Comparison of ENCODE assay signal across 15 cellular contexts in the genomic region with DNA sequence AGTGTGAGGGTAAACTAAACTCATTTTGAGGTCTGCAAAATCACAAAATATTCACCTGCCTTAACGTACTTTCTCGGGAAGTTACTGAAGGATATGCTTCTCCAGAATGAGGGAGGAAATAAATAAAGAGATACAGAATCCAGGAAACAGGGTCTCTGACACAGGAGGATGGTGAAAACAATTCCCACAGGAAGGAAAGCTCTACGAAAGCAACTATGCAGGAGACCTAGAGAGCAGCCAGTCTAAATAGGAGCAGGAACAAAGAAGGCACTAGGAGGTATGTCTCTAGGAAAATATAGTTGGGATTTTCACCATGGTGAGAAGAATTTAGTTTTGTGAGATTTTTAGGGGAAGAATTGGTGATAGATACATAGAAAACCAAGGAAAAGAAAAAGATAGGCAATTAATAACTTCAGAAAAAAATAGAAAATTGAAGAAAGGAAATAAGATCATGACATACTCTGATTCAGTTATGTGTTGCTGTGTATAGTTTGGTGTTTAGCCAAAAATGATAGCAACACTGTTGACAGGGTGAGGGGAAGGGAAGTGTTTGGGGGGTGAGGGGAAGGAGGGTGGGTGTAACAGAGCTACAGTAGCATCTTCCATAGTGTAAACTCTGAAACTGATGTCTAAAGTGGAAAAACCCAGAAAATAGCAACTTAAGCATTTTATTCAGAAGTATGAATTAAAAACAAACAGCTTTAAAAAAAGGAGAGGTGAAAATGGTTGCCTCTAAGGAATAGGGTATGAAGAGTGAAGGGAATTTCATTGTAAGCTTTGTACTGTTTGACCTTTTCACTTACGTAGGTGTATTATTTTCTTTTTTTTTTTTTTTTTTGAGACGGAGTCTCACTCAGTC. TPM values are rescaled to one million over a fixed set of nuclear protein-coding genes. Genes with fewer than 3 reads are reported as not detected.
"Had no signal": no experiment of that assay in that cellular context is flagged by ENCODE, and none has a peak within 500 bp of the region (broad histone marks: within the 10 kb centered on the region; RNA-seq: fewer than 3 reads in every experiment).

No MANE protein-coding gene starts in this region.

- H3K27me3 ChIP-seq: foreskin keratinocyte, thyroid gland, vagina had no signal

- H3K9me3 ChIP-seq: thyroid gland, vagina had no signal

- H3K9me3 Mint-ChIP-seq: stimulated activated effector memory CD8-positive, alpha-beta T cell treated with anti-CD3 and anti-CD28 coated beads, Interleukin-12 subunit alpha, Interleukin-12 subunit beta, amount 100 ng/mL, for 72 hours had no signal

- H3K27ac ChIP-seq: foreskin keratinocyte, lower lobe of right lung, parathyroid adenoma had no signal

- H3K36me3 Mint-ChIP-seq: stimulated activated effector memory CD8-positive, alpha-beta T cell treated with anti-CD3 and anti-CD28 coated beads, Interleukin-12 subunit alpha, Interleukin-12 subunit beta, amount 100 ng/mL, for 72 hours had no signal

- H3K4me3 Mint-ChIP-seq: activated T-helper 17 cell treated with anti-CD3 and anti-CD28 coated beads, Interleukin-2, amount 50 U/mL, for 72 hours; immature natural killer cell; stimulated activated effector memory CD8-positive, alpha-beta T cell treated with anti-CD3 and anti-CD28 coated beads, Interleukin-12 subunit alpha, Interleukin-12 subunit beta, amount 100 ng/mL, for 72 hours had no signal

- H3K27ac Mint-ChIP-seq: immature natural killer cell; stimulated activated effector memory CD8-positive, alpha-beta T cell treated with anti-CD3 and anti-CD28 coated beads, Interleukin-12 subunit alpha, Interleukin-12 subunit beta, amount 100 ng/mL, for 72 hours had no signal

- H3K4me1 ChIP-seq: foreskin keratinocyte, parathyroid adenoma had no signal

- FAIRE-seq: endometrium had no signal

- H3K4me3 ChIP-seq: lower lobe of right lung, thyroid gland, vagina had no signal

- ATAC-seq: activated T-helper 17 cell treated with anti-CD3 and anti-CD28 coated beads, Interleukin-2, amount 50 U/mL, for 72 hours; foreskin keratinocyte; lower lobe of right lung; stimulated activated effector memory CD8-positive, alpha-beta T cell treated with anti-CD3 and anti-CD28 coated beads, Interleukin-12 subunit alpha, Interleukin-12 subunit beta, amount 100 ng/mL, for 72 hours had no signal

- H3K36me3 ChIP-seq: lower lobe of right lung, thyroid gland, vagina had no signal

- H3K27me3 Mint-ChIP-seq: activated T-helper 17 cell treated with anti-CD3 and anti-CD28 coated beads, Interleukin-2, amount 50 U/mL, for 72 hours had no signal

- DNase-seq: activated CD4-positive, alpha-beta T cell treated with anti-CD3 and anti-CD28 coated beads, Interleukin-2, amount 50 U/mL, for 48 hours; activated naive CD4-positive, alpha-beta T cell treated with Interleukin-2 at 50 U/mL for 16 hours; anterior cingulate cortex; foreskin keratinocyte; head of caudate nucleus; immature natural killer cell; lower lobe of right lung; midbrain; T-helper 1 cell; thyroid gland had no signal

- H3K4me1 Mint-ChIP-seq: activated T-helper 17 cell treated with anti-CD3 and anti-CD28 coated beads, Interleukin-2, amount 50 U/mL, for 72 hours; immature natural killer cell; stimulated activated effector memory CD8-positive, alpha-beta T cell treated with anti-CD3 and anti-CD28 coated beads, Interleukin-12 subunit alpha, Interleukin-12 subunit beta, amount 100 ng/mL, for 72 hours had no signal

RNA-seq across cellular contexts. Expression of gene GPR21, which starts 9.8 kb away (rescaled TPM):
- total RNA-seq: vagina had no signal
